ENCODE assay signal across 8 cellular contexts in genomic region chr20:43658068-43658722, GRCh38. TPM values are rescaled to one million over a fixed set of nuclear protein-coding genes. Genes with fewer than 3 reads are reported as not detected.
DNase-seq lines count a peak whose midpoint lies in the region; ATAC-seq and TF ChIP-seq lines count a peak whose summit lies in the region.

No MANE protein-coding gene starts in this region.

- TF ChIP-seq POLR2A in transverse colon (IDR thresholded peaks at IDR 0.05) = no peak

- no peaks in the 10 kb centered on the region for H3K36me3 ChIP-seq in OCI-LY3 (replicated peaks; ENCODE audit: low read depth, low read length)
- H3K36me3 ChIP-seq in mammary epithelial cell (ENCODE audit: insufficient read depth, low read length) = no peaks in the 10 kb centered on the region
- no peaks in the 10 kb centered on the region for H3K36me3 ChIP-seq in mucosa of stomach (ENCODE audit: control insufficient read depth, insufficient read depth, low read length)
- no peaks in the 10 kb centered on the region for H3K36me3 ChIP-seq in transverse colon

- dilution Hi-C loops in mammary epithelial cell (cut with HindIII; ENCODE audit: low sequenced_read_pairs) = no loop called here

- H3K79me2 ChIP-seq in OCI-LY3 (ENCODE audit: low read length) = peaks cover 11% of the 10 kb centered on the region; the same call in 1 of the 2 replicates
- peaks cover 4% of the 10 kb centered on the region for H3K79me2 ChIP-seq in mammary epithelial cell (ENCODE audit: insufficient read depth, low read length)

- intact Hi-C loops in mammary epithelial cell (cut with micrococcal nuclease) (no loop called here), transverse colon (cut with DNase I; ENCODE audit: low total_unique reads) (no loop called here)

- CTCF ChIA-PET in mammary epithelial cell (lab: Charles Lee; ENCODE audit: low non-redundant PET) = no interaction called here

- peak; percentile 4 for ATAC-seq in GM21528 (IDR thresholded peaks at IDR 0.05; ENCODE audit: low FRiP score, unreplicated experiment)
- no peak for ATAC-seq in GM19328 (IDR thresholded peaks at IDR 0.05; ENCODE audit: unreplicated experiment)

- H3K4me2 ChIP-seq in OCI-LY3 (ENCODE audit: low read length) (peak overlapping the region; percentile 97), mammary epithelial cell (ENCODE audit: insufficient read depth, low read depth, low read length) (peak overlapping the region; percentile 91)

- peak overlapping the region; percentile 77 for H3K4me3 ChIP-seq in AG09309 (ENCODE audit: control insufficient read depth, low read depth, low read length)
- peak overlapping the region; percentile 84 for H3K4me3 ChIP-seq in OCI-LY3 (ENCODE audit: low read length)
- peak overlapping the region; percentile 92 to 99 (median 99) for H3K4me3 ChIP-seq in mammary epithelial cell (replicated peaks in 1 of 3; ENCODE audit: insufficient read depth in 1 of 3, low read depth in 2 of 3, low read length in 3 of 3)
- H3K4me3 ChIP-seq in mucosa of stomach (ENCODE audit: low read length) = peak overlapping the region; percentile 39
- peak overlapping the region in 3 of 4 donors; percentile 58 to 65 (median 62) for H3K4me3 ChIP-seq in transverse colon

- no peak for TF ChIP-seq EP300 in transverse colon (IDR thresholded peaks at IDR 0.05; ENCODE audit: low read depth)

- H2AFZ ChIP-seq in OCI-LY3 (ENCODE audit: low read depth, low read length) (peak overlapping the region; percentile 93), mammary epithelial cell (ENCODE audit: low read depth, low read length) (peak overlapping the region; percentile 100)

- BruUV-seq in mammary epithelial cell (replicated peaks; lab: Mats Ljungman, UMichigan) = no TSS peak

- peak overlapping the region; percentile 71 for H3K27ac ChIP-seq in OCI-LY3 (ENCODE audit: low read length)
- H3K27ac ChIP-seq in mammary epithelial cell (ENCODE audit: insufficient read depth, low read depth, low read length) = peak overlapping the region; percentile 91
- peak overlapping the region; percentile 81 to 86 (median 85) for H3K27ac ChIP-seq in transverse colon

- WGBS in mammary epithelial cell (ENCODE audit: low coverage, missing lambda C conversion rate) = 58% methylated on average over 9 of the region's 11 CpGs
- WGBS in transverse colon (ENCODE audit: low coverage in 1 of 2), 2 donors = 19 to 71% methylated on average over 4 to 11 of the region's 11 CpGs

- no peaks in the 10 kb centered on the region for H3K9me3 ChIP-seq in OCI-LY3 (ENCODE audit: insufficient read depth, low read length)
- H3K9me3 ChIP-seq in mammary epithelial cell (replicated peaks; ENCODE audit: insufficient read depth, low read length) = no peaks in the 10 kb centered on the region
- no peaks in the 10 kb centered on the region for H3K9me3 ChIP-seq in mucosa of stomach (ENCODE audit: control insufficient read depth, low read length)
- H3K9me3 ChIP-seq in transverse colon = no peaks in the 10 kb centered on the region

- H3K9ac ChIP-seq in OCI-LY3 (ENCODE audit: low read length) (peak overlapping the region; percentile 91), mammary epithelial cell (ENCODE audit: insufficient read depth, low read length) (peak overlapping the region; percentile 92), mucosa of stomach (ENCODE audit: low read length) (peak overlapping the region; percentile 80)

- in situ Hi-C loops in mammary epithelial cell (cut with MboI; ENCODE audit: low sequenced_read_pairs in 2 of 2) (no loop called here), transverse colon (cut with MboI; ENCODE audit: low pct_ligation_motif_present in 1 of 4, low pct_unique_long_range_greater_than_20kb in 1 of 4, low sequenced_read_pairs in 3 of 4) (no loop called here)

- TF ChIP-seq CTCF in AG09309 (IDR thresholded peaks at IDR 0.05; ENCODE audit: control insufficient read depth, insufficient read depth, low read depth, low read length, missing control alignments) (no peak), OCI-LY3 (IDR thresholded peaks at IDR 0.05; ENCODE audit: low read depth, low read length) (no peak), mammary epithelial cell (conservative IDR thresholded peaks at IDR 0.05 in 1 of 2, IDR thresholded peaks at IDR 0.05 in 1 of 2; ENCODE audit: extremely low read depth in 1 of 2, insufficient read depth in 1 of 2, low read depth in 1 of 2, low read length in 2 of 2) (peak; percentile 18 to 36), transverse colon (IDR thresholded peaks at IDR 0.05) (peak in 1 of 5 experiments; percentile 19)

- 0 out of 2 replicates have a peak, but pooled peaks cover 1% of the 10 kb centered on the region for H3K27me3 ChIP-seq in OCI-LY3 (ENCODE audit: low read depth, low read length)
- H3K27me3 ChIP-seq in mammary epithelial cell (ENCODE audit: insufficient read depth, low read length) = no peaks in the 10 kb centered on the region
- H3K27me3 ChIP-seq in mucosa of stomach (ENCODE audit: control insufficient read depth, insufficient read depth, low read length) = no peaks in the 10 kb centered on the region
- H3K27me3 ChIP-seq in transverse colon = no peaks in the 10 kb centered on the region

- peaks cover 23% of the 10 kb centered on the region for H3K4me1 ChIP-seq in OCI-LY3 (ENCODE audit: low read length)
- H3K4me1 ChIP-seq in mammary epithelial cell (ENCODE audit: insufficient read depth, low read length) = peaks cover 8% of the 10 kb centered on the region
- peaks cover 15% of the 10 kb centered on the region for H3K4me1 ChIP-seq in mucosa of stomach (ENCODE audit: control insufficient read depth, insufficient read depth, low read length)
- H3K4me1 ChIP-seq in transverse colon = peaks cover 0 to 14% (median 6%) of the 10 kb centered on the region in 4 donors

- DNase-seq in AG09309 (ENCODE audit: low read depth) (no peak), mammary epithelial cell (peak; percentile 29), transverse colon (no peak), activated gamma-delta T cell (lab: John Stamatoyannopoulos, UW) (no peak)

- H4K20me1 ChIP-seq in OCI-LY3 (ENCODE audit: insufficient read depth, low read length) (no peaks in the 10 kb centered on the region), mammary epithelial cell (ENCODE audit: insufficient read depth, low read length) (no peaks in the 10 kb centered on the region)

RNA-seq across cellular contexts. Expression of gene MYBL2, which starts 8.7 kb away (rescaled TPM):
- total RNA-seq in mammary epithelial cell (10 to 100 TPM in 1 of 2 donors, 1 to 10 TPM in 1; 1.8 to 33.5 TPM), transverse colon (100 to 1,000 TPM in 1 of 4 donors, 1 to 10 TPM in 3; 1.1 to 134 (median 2.2) TPM)
- 12.7 TPM for polyA plus RNA-seq in mammary epithelial cell
- polyA minus RNA-seq in mammary epithelial cell = 50.8 TPM

Comparison
In these comparisons a context has a peak if more than half of its experiments do, and no peak if none do; other contexts are left out.
1. H3K4me3 ChIP-seq: peak in every context shown above with its lines; median percentile 99 in mammary epithelial cell; 84 in OCI-LY3; 77 in AG09309; 62 in transverse colon; 39 in mucosa of stomach.
2. CTCF ChIP-seq: peak in mammary epithelial cell (2 of 2); none in AG09309 (single experiment) and OCI-LY3 (single experiment).
3. Peak in every context shown above with its lines, with median percentiles within 50 percentile points of each other: H3K27ac ChIP-seq and H3K9ac ChIP-seq.